In the genomic region with DNA sequence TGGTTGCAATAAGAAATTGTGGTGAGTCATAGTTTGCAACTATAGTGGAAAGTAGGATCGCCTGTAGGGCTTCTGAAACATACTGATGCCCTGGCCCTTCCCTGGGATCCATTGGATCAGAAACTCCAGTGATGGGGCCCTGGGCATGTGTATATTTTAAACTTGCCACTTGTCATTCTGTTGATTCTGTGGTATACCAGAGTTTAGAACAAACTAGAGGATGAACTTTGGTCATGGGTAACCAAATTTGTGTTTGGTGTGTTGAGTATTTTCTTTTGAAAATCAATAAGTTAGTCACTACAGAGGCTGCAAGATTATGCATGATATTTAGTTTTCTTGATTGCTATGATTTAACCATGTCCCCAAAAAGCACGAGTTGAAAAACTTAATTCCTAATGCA, we compare ENCODE assay signal across 7 cellular contexts.
"Had no signal": no experiment of that assay in that cellular context is flagged by ENCODE, and none has a peak within 500 bp of the region (broad histone marks: within the 10 kb centered on the region; RNA-seq: fewer than 3 reads in every experiment).

No MANE protein-coding gene starts in this region.

- H3K4me1 Mint-ChIP-seq: GM23338, H9, IgD-negative memory B cell had no signal

- H3K4me3 ChIP-seq: GM23338 had no signal

- ATAC-seq: GM23338 had no signal

- H3K27me3 Mint-ChIP-seq: IgD-negative memory B cell had no signal

- H3K27ac Mint-ChIP-seq: GM23338, H9, IgD-negative memory B cell had no signal

- DNase-seq: H9, HCEC 1CT had no signal

- H3K4me3 Mint-ChIP-seq: GM23338, H9 had no signal

- FAIRE-seq: H1, H54, HTR-8/SVneo had no signal
